In genomic region chr18:49491857-49492693, GRCh38 we compare ENCODE assay signal across 8 cellular contexts. TPM values are rescaled to one million over a fixed set of nuclear protein-coding genes. Genes with fewer than 3 reads are reported as not detected.
DNase-seq lines count a peak whose midpoint lies in the region; ATAC-seq and TF ChIP-seq lines count a peak whose summit lies in the region.

RPL17 (minus strand) TSS chr18:49492465.

- no peaks in the 10 kb centered on the region for H3K27me3 ChIP-seq in adrenal gland
- no peaks in the 10 kb centered on the region for H3K27me3 ChIP-seq in heart right ventricle
- no peaks in the 10 kb centered on the region for H3K27me3 ChIP-seq in upper lobe of left lung

- DNase-seq in GM10266 (ENCODE audit: extremely low spot score) (peak; percentile 95), NCI-H146 (lab: John Stamatoyannopoulos, UW) (peak; percentile 100), T-helper 1 cell (peak; percentile 66 to 96 (median 82)), adrenal gland (peak; percentile 93 to 98 (median 95)), heart right ventricle (peak; percentile 60 to 95), posterior cingulate gyrus (peak; percentile 59 to 95 (median 80)), upper lobe of left lung (peak; percentile 91 to 92)

- TF ChIP-seq CTCF in GM10266 (IDR thresholded peaks at IDR 0.05; ENCODE audit: control insufficient read depth, insufficient read depth, low read depth, missing control alignments) = no peak
- no peak for TF ChIP-seq CTCF in adrenal gland (IDR thresholded peaks at IDR 0.05)
- no peak for TF ChIP-seq CTCF in heart right ventricle (IDR thresholded peaks at IDR 0.05)
- TF ChIP-seq CTCF in upper lobe of left lung (IDR thresholded peaks at IDR 0.05) = no peak

- WGBS in adrenal gland, 4 donors = 0 to 1% (median 1%) methylated on average over 30 to 53 of the region's 53 CpGs
- WGBS in heart right ventricle, 2 donors = 0 to 1% methylated on average over 53 of the region's 53 CpGs
- WGBS in upper lobe of left lung, 2 donors = 1% methylated on average over 36 to 53 of the region's 53 CpGs

- H3K4me3 ChIP-seq in adrenal gland (peak within 1 kb of the TSS; percentile 56 to 97 (median 78)), heart right ventricle (peak within 1 kb of the TSS; percentile 65 to 99 (median 84)), upper lobe of left lung (peak within 1 kb of the TSS; percentile 62 to 73 (median 65))

- H3K9me3 ChIP-seq in adrenal gland (replicated peaks in 1 of 3) (no peaks in the 10 kb centered on the region), heart right ventricle (no peaks in the 10 kb centered on the region), upper lobe of left lung (no peaks in the 10 kb centered on the region)

- H3K4me1 ChIP-seq in adrenal gland (replicated peaks in 1 of 2) (peaks cover 8 to 27% of the 10 kb centered on the region in 2 donors), heart right ventricle (peaks cover 0 to 44% (median 21%) of the 10 kb centered on the region in 9 donors), upper lobe of left lung (peaks cover 11 to 27% (median 25%) of the 10 kb centered on the region in 4 donors)

- TF ChIP-seq EP300 in upper lobe of left lung (IDR thresholded peaks at IDR 0.05) = no peak

- intact Hi-C loops in adrenal gland (cut with DNase I) (no loop called here), heart right ventricle (cut with DNase I) (no loop called here), posterior cingulate gyrus (cut with DNase I) (loop anchor here (10.0 kb wide), 1 partner anchor 783 kb away; no protein-coding TSS in a partner anchor)

- peak; percentile 80 to 97 for TF ChIP-seq POLR2A in adrenal gland (IDR thresholded peaks at IDR 0.05)
- TF ChIP-seq POLR2A in upper lobe of left lung (IDR thresholded peaks at IDR 0.05) = peak; percentile 78 to 98 (median 92)

- ATAC-seq in HG02678 (IDR thresholded peaks at IDR 0.05; ENCODE audit: unreplicated experiment) (peak; percentile 81), heart right ventricle (peak; percentile 91 to 97 (median 94)), upper lobe of left lung (ENCODE audit: low FRiP score in 2 of 2) (peak; percentile 95 to 96)

- H3K27ac ChIP-seq in adrenal gland (peak within 1 kb of the TSS; percentile 91 to 95 (median 92)), heart right ventricle (peak within 1 kb of the TSS; percentile 76 to 93 (median 88)), upper lobe of left lung (peak within 1 kb of the TSS; percentile 87 to 95 (median 90))

- peaks cover 0 to 36% of the 10 kb centered on the region in 2 donors for H3K36me3 ChIP-seq in adrenal gland (replicated peaks in 1 of 2)
- H3K36me3 ChIP-seq in heart right ventricle = peaks cover 0 to 41% (median 28%) of the 10 kb centered on the region in 9 donors
- H3K36me3 ChIP-seq in upper lobe of left lung = peaks cover 26 to 36% (median 29%) of the 10 kb centered on the region in 4 donors

RNA-seq across cellular contexts. Expression of gene RPL17, which starts in this region (rescaled TPM):
- total RNA-seq in adrenal gland (1,000 to 10,000 TPM; 1,155 to 1,840 (median 1,506) TPM), heart right ventricle (100 to 1,000 TPM; 567 to 923 (median 663) TPM), upper lobe of left lung (1,000 to 10,000 TPM in 4 of 6 donors, 100 to 1,000 TPM in 2; 489 to 1,445 (median 1,064) TPM)
- polyA plus RNA-seq in adrenal gland (1,000 to 10,000 TPM; 1,831 to 1,932 (median 1,889) TPM), heart right ventricle (1,000 to 10,000 TPM; 1,284 to 2,752 TPM)

Comparison
In these comparisons a context has a peak if more than half of its experiments do, and no peak if none do; other contexts are left out.
1. Peak in every context shown above with its lines: DNase-seq, ATAC-seq, H3K4me3 ChIP-seq and H3K27ac ChIP-seq.